ENCODE assay signal across 10 cellular contexts in genomic region chr1:90706437-90707362, GRCh38. TPM values are rescaled to one million over a fixed set of nuclear protein-coding genes. Genes with fewer than 3 reads are reported as not detected.
DNase-seq lines count a peak whose midpoint lies in the region; ATAC-seq and TF ChIP-seq lines count a peak whose summit lies in the region.
"Had no signal": no experiment of that assay in that cellular context is flagged by ENCODE, and none has a peak within 500 bp of the region (broad histone marks: within the 10 kb centered on the region; RNA-seq: fewer than 3 reads in every experiment).

No MANE protein-coding gene starts in this region.

- TF ChIP-seq CTCF in ascending aorta (IDR thresholded peaks at IDR 0.05) (no peak), left lung (IDR thresholded peaks at IDR 0.05) (no peak), upper lobe of right lung (IDR thresholded peaks at IDR 0.05) (no peak)

- H3K36me3 ChIP-seq in ascending aorta (no peaks in the 10 kb centered on the region), left lung (no peaks in the 10 kb centered on the region), upper lobe of right lung (no peaks in the 10 kb centered on the region)

- peaks cover 78% of the 10 kb centered on the region for H3K27me3 Mint-ChIP-seq in activated naive CD4-positive, alpha-beta T cell treated with anti-CD3 and anti-CD28 coated beads for 36 hours (ENCODE audit: low read depth)

- H3K27ac ChIP-seq in ascending aorta = no peak overlapping the region
- H3K27ac ChIP-seq in left lung = no peak overlapping the region
- no peak overlapping the region for H3K27ac ChIP-seq in upper lobe of right lung
- H3K27ac ChIP-seq: epithelial cell of prostate had no signal

- peaks cover 26% of the 10 kb centered on the region for H3K27me3 ChIP-seq in ascending aorta
- peaks cover 90 to 100% of the 10 kb centered on the region in 2 donors for H3K27me3 ChIP-seq in left lung
- H3K27me3 ChIP-seq in upper lobe of right lung = peaks cover 95% of the 10 kb centered on the region

- H3K9me3 ChIP-seq in ascending aorta = no peaks in the 10 kb centered on the region
- no peaks in the 10 kb centered on the region for H3K9me3 ChIP-seq in left lung
- no peaks in the 10 kb centered on the region for H3K9me3 ChIP-seq in upper lobe of right lung

- no peaks in the 10 kb centered on the region for H3K36me3 Mint-ChIP-seq in activated naive CD4-positive, alpha-beta T cell treated with anti-CD3 and anti-CD28 coated beads for 36 hours (ENCODE audit: low read depth)

- no peaks in the 10 kb centered on the region for H3K9me3 Mint-ChIP-seq in activated naive CD4-positive, alpha-beta T cell treated with anti-CD3 and anti-CD28 coated beads for 36 hours

- peak; percentile 88 for ATAC-seq in left lung
- peak; percentile 80 for ATAC-seq in upper lobe of right lung
- ATAC-seq in HG03039 (IDR thresholded peaks at IDR 0.05; ENCODE audit: unreplicated experiment) = no peak
- ATAC-seq in GM19467 (IDR thresholded peaks at IDR 0.05; ENCODE audit: unreplicated experiment) = no peak
- ATAC-seq in GM21360 (IDR thresholded peaks at IDR 0.05; ENCODE audit: unreplicated experiment) = no peak

- intact Hi-C loops in activated naive CD4-positive, alpha-beta T cell treated with anti-CD3 and anti-CD28 coated beads for 36 hours (cut with micrococcal nuclease) = loop anchor here (1.0 to 2.0 kb wide), 2 partner anchors 14 to 20 kb away; no protein-coding TSS in a partner anchor
- intact Hi-C loops in ascending aorta (cut with DNase I) = no loop called here
- intact Hi-C loops in left lung (cut with DNase I) = no loop called here
- intact Hi-C loops in upper lobe of right lung (cut with DNase I) = no loop called here

- H3K4me1 ChIP-seq in ascending aorta = peaks cover 6 to 14% of the 10 kb centered on the region in 2 donors
- peaks cover 3 to 13% of the 10 kb centered on the region in 2 donors for H3K4me1 ChIP-seq in left lung
- peaks cover 16% of the 10 kb centered on the region for H3K4me1 ChIP-seq in upper lobe of right lung

- no peak overlapping the region for H3K27ac Mint-ChIP-seq in activated naive CD4-positive, alpha-beta T cell treated with anti-CD3 and anti-CD28 coated beads for 36 hours

- CTCF ChIA-PET in activated naive CD4-positive, alpha-beta T cell treated with anti-CD3 and anti-CD28 coated beads for 36 hours (lab: Charles Lee) = interaction anchor here (0.6 to 2.0 kb wide), 6 partner anchors 14 to 133 kb away, joined by 3 to 11 read pairs (median 3); no protein-coding TSS in a partner anchor

- no peak for DNase-seq in activated naive CD4-positive, alpha-beta T cell treated with anti-CD3 and anti-CD28 coated beads for 36 hours
- DNase-seq in activated naive CD4-positive, alpha-beta T cell treated with anti-CD3 and anti-CD28 coated beads, Interleukin-2, amount 50 U/mL, for 16 hours = no peak
- no peak for DNase-seq in ascending aorta (ENCODE audit: low spot score in 2 of 2)
- DNase-seq in left lung = peak in 1 of 2 donors; percentile 86
- DNase-seq in upper lobe of right lung = peak; percentile 76

- H3K4me3 ChIP-seq in ascending aorta = peak overlapping the region; percentile 41 to 48
- peak overlapping the region in 1 of 2 donors; percentile 5 for H3K4me3 ChIP-seq in left lung
- peak overlapping the region; percentile 28 for H3K4me3 ChIP-seq in upper lobe of right lung

- peak overlapping the region; percentile 56 for H3K4me3 Mint-ChIP-seq in activated naive CD4-positive, alpha-beta T cell treated with anti-CD3 and anti-CD28 coated beads for 36 hours

- H3K4me1 Mint-ChIP-seq in activated naive CD4-positive, alpha-beta T cell treated with anti-CD3 and anti-CD28 coated beads for 36 hours (ENCODE audit: low read depth) = peaks cover 12% of the 10 kb centered on the region

RNA-seq across cellular contexts. Expression of gene BARHL2, which starts 10.4 kb away (rescaled TPM):
- not detected for total RNA-seq in activated naive CD4-positive, alpha-beta T cell treated with anti-CD3 and anti-CD28 coated beads for 36 hours
- not detected for total RNA-seq in ascending aorta
- not detected for total RNA-seq in left lung
- not detected for total RNA-seq in upper lobe of right lung
- total RNA-seq: NCI-H460 had no signal

Comparison
In these comparisons a context has a peak if more than half of its experiments do, and no peak if none do; other contexts are left out.
1. ATAC-seq: peak in left lung (single experiment) and upper lobe of right lung (single experiment); none in HG03039 (single experiment), GM19467 (single experiment) and GM21360 (single experiment).